In the genomic region with DNA sequence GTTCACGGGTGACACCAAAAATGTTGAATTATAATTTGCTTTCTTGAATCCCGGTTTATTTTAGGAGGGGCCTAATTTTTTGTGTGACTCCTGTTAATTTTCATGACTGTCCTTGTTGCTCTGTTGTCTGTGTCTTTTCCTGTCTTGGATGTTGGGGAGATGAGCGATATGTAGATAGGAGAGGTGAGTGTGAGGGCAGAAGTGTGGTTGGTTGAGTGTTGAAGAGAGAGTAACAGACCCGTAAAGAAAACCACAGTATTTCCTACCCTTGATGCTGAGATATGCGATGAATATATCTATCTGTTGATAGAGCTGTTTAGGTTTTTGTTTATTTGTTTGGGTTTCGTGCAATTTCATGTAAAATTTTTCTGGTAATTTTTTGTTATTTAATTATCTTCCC, we compare ENCODE assay signal across 28 cellular contexts.
"Had no signal": no experiment of that assay in that cellular context is flagged by ENCODE, and none has a peak within 500 bp of the region (broad histone marks: within the 10 kb centered on the region; RNA-seq: fewer than 3 reads in every experiment).

No MANE protein-coding gene starts in this region.

- H3K27ac Mint-ChIP-seq: activated B cell treated with CpG ODN at 0.5 μM for 24 hours; activated naive CD4-positive, alpha-beta T cell treated with anti-CD3 and anti-CD28 coated beads, Interleukin-2, amount 10 ng/mL, durations not matched to agents 7 days and 5 days; activated naive CD4-positive, alpha-beta T cell treated with anti-CD3 and anti-CD28 coated beads, Interleukin-2, amount 50 U/mL, for 72 hours; activated T-helper 1 cell treated with anti-CD3 and anti-CD28 coated beads, Interleukin-12 subunit alpha, Interleukin-12 subunit beta, Interleukin-2, Interleukin-4 antibody, amounts not matched to agents 30 ng/mL and 10 ng/mL and 1 ng/mL, durations not matched to agents 14 hours and 24 hours and 36 hours; effector memory CD8-positive, alpha-beta T cell had no signal

- H3K27ac ChIP-seq: adrenal gland, body of pancreas, esophagus muscularis mucosa, foreskin keratinocyte, gastrocnemius medialis, heart right ventricle, WERI-Rb-1 had no signal

- ATAC-seq: activated CD4-positive, CD25-positive, alpha-beta regulatory T cell treated with anti-CD3 and anti-CD28 coated beads, Interleukin-2, amount 50 U/mL, for 24 hours; activated T-cell treated with anti-CD3 and anti-CD28 coated beads, Interleukin-2, amount 50 U/mL, for 4 hours; body of pancreas; effector memory CD8-positive, alpha-beta T cell; foreskin keratinocyte; gastrocnemius medialis; heart right ventricle had no signal

- H3K36me3 Mint-ChIP-seq: activated naive CD4-positive, alpha-beta T cell treated with anti-CD3 and anti-CD28 coated beads, Interleukin-2, amount 10 ng/mL, durations not matched to agents 7 days and 5 days; activated naive CD4-positive, alpha-beta T cell treated with anti-CD3 and anti-CD28 coated beads, Interleukin-2, amount 50 U/mL, for 72 hours had no signal

- H3K27me3 Mint-ChIP-seq: activated B cell treated with CpG ODN at 0.5 μM for 24 hours had no signal

- H3K9me3 Mint-ChIP-seq: activated B cell treated with CpG ODN at 0.5 μM for 24 hours; activated naive CD4-positive, alpha-beta T cell treated with anti-CD3 and anti-CD28 coated beads, Interleukin-2, amount 10 ng/mL, durations not matched to agents 7 days and 5 days; activated naive CD4-positive, alpha-beta T cell treated with anti-CD3 and anti-CD28 coated beads, Interleukin-2, amount 50 U/mL, for 72 hours; activated T-cell treated with anti-CD3 and anti-CD28 coated beads, Interleukin-2, amount 50 U/mL, for 4 hours; activated T-helper 1 cell treated with anti-CD3 and anti-CD28 coated beads, Interleukin-12 subunit alpha, Interleukin-12 subunit beta, Interleukin-2, Interleukin-4 antibody, amounts not matched to agents 30 ng/mL and 10 ng/mL and 1 ng/mL, durations not matched to agents 14 hours and 24 hours and 36 hours; effector memory CD8-positive, alpha-beta T cell had no signal

- H3K4me1 Mint-ChIP-seq: activated B cell treated with CpG ODN at 0.5 μM for 24 hours; activated naive CD4-positive, alpha-beta T cell treated with anti-CD3 and anti-CD28 coated beads, Interleukin-2, amount 10 ng/mL, durations not matched to agents 7 days and 5 days had no signal

- H3K4me3 Mint-ChIP-seq: activated B cell treated with CpG ODN at 0.5 μM for 24 hours; activated naive CD4-positive, alpha-beta T cell treated with anti-CD3 and anti-CD28 coated beads, Interleukin-2, amount 10 ng/mL, durations not matched to agents 7 days and 5 days; activated T-cell treated with anti-CD3 and anti-CD28 coated beads, Interleukin-2, amount 50 U/mL, for 4 hours; activated T-helper 1 cell treated with anti-CD3 and anti-CD28 coated beads, Interleukin-12 subunit alpha, Interleukin-12 subunit beta, Interleukin-2, Interleukin-4 antibody, amounts not matched to agents 30 ng/mL and 10 ng/mL and 1 ng/mL, durations not matched to agents 14 hours and 24 hours and 36 hours; effector memory CD8-positive, alpha-beta T cell had no signal

- DNase-seq: activated B cell treated with CpG ODN at 0.5 μM for 24 hours; activated CD4-positive, alpha-beta T cell treated with anti-CD3 and anti-CD28 coated beads for 48 hours; activated CD4-positive, alpha-beta T cell treated with anti-CD3 and anti-CD28 coated beads, Interleukin-2, amount 50 U/mL, for 1 hour; activated CD4-positive, alpha-beta T cell treated with anti-CD3 and anti-CD28 coated beads, Interleukin-2, amount 50 U/mL, for 48 hours; activated CD8-positive, alpha-beta memory T cell treated with anti-CD3 and anti-CD28 coated beads, Interleukin-2, amount 50 U/mL, for 48 hours; activated gamma-delta T cell; activated naive CD4-positive, alpha-beta T cell; activated naive CD4-positive, alpha-beta T cell treated with anti-CD3 and anti-CD28 coated beads, Interleukin-2, amount 10 ng/mL, durations not matched to agents 7 days and 5 days; activated T-cell treated with anti-CD3 and anti-CD28 coated beads for 4 hours; activated T-cell treated with anti-CD3 and anti-CD28 coated beads, Interleukin-2, amount 50 U/mL, for 4 hours; adrenal gland; amygdala; aorta; body of pancreas; caudate nucleus; cortex of kidney; dermis blood vessel endothelial cell; effector CD4-positive, alpha-beta T cell; effector memory CD8-positive, alpha-beta T cell; erythroblast; foreskin keratinocyte; gastrocnemius medialis; heart right ventricle; WERI-Rb-1 had no signal
